Comparison of ENCODE assay signal across 8 cellular contexts in the genomic region with DNA sequence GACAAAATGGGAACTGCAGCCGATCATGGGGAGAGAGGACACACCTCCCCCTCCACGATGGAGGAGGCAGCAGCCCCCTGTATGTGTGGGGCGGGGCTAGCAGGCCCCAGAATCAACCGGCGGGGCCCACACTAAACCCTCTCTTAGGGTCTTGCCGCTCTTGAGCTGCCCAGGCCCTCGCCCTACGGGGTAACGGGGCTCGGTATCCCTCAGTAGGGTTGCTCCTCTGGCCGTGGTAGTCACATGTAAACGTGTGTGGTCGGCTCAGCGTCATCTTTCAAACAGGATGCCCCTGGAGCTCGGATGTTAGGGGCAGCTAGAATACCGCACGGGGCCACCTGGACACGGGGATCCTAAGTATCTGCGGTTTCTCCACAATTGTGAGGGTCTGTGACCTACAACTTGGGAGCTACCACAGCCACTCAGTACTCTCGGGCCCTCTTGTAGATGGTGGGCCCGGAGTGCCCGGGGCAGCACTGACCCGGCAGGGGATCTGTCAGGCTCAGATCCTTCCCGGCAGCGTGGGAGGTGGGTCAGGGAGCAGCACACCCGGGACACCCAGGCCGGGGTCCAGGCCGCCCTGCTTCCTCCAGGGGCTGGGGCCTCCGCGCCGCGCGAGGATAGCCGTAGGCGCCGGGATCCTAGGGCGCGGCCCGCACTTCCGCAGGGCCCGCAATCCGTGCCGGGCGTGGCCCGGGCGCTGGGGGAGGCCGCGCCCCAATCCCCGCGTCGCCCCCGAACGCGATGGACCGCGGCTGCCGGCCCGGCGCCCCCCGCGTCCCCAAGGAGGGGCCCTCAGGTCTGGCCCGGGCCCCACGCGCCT. TPM values are rescaled to one million over a fixed set of nuclear protein-coding genes. Genes with fewer than 3 reads are reported as not detected.
DNase-seq lines count a peak whose midpoint lies in the region; FAIRE-seq and TF ChIP-seq lines count a peak whose summit lies in the region.

No MANE protein-coding gene starts in this region.

- no peak overlapping the region for H3T11ph ChIP-seq in H9 (ENCODE audit: low read length)

- TF ChIP-seq CTCF in H9 (conservative IDR thresholded peaks at IDR 0.05), result no peak
- no peak for TF ChIP-seq CTCF in hepatocyte (IDR thresholded peaks at IDR 0.05; ENCODE audit: poor library complexity)

- H3K23me2 ChIP-seq in H9 (ENCODE audit: insufficient read length, low read depth, low read length, poor library complexity, severe bottlenecking), result peaks cover 8% of the 10 kb centered on the region

- H2BK12ac ChIP-seq in H9 (ENCODE audit: insufficient read length, low read depth, low read length), result no peak overlapping the region

- H2AFZ ChIP-seq in H9 (ENCODE audit: low read length), result no peak overlapping the region
- no peak overlapping the region for H2AFZ ChIP-seq in hepatocyte

- H3K4me1 ChIP-seq in H9 (ENCODE audit: insufficient read depth, low read length) (no peaks in the 10 kb centered on the region), NT2/D1 (ENCODE audit: insufficient read depth, insufficient read length) (peaks cover 38% of the 10 kb centered on the region), adipocyte (ENCODE audit: control insufficient read depth, insufficient read depth, low read length) (peaks cover 24% of the 10 kb centered on the region), hepatocyte (ENCODE audit: insufficient read depth) (peaks cover 50% of the 10 kb centered on the region)

- H3K23ac ChIP-seq in H9 (ENCODE audit: insufficient read length, low read depth, low read length), result no peak overlapping the region

- no peaks in the 10 kb centered on the region for H3K79me2 ChIP-seq in H9 (ENCODE audit: insufficient read depth, low read length)
- peaks cover 44% of the 10 kb centered on the region for H3K79me2 ChIP-seq in hepatocyte

- no peak overlapping the region for H4K91ac ChIP-seq in H9 (ENCODE audit: insufficient read length, low read depth, low read length)

- no peak; the same call in none of the 2 replicates for TF ChIP-seq POLR2A in H54 (IDR thresholded peaks at IDR 0.05; ENCODE audit: low read depth, low read length)

- no peak overlapping the region for H3K18ac ChIP-seq in H9 (ENCODE audit: insufficient read length, low read depth, low read length)

- H3K4me3 ChIP-seq in NT2/D1 (ENCODE audit: insufficient read length, low read depth) (peak overlapping the region; percentile 92), adipocyte (ENCODE audit: low read length) (peak overlapping the region; percentile 87), hepatocyte (peak overlapping the region; percentile 97), skeletal muscle cell (ENCODE audit: low read depth, low read length) (peak overlapping the region; percentile 78)

- no peak overlapping the region for H3K14ac ChIP-seq in H9 (ENCODE audit: insufficient read depth, low read length)

- no peak overlapping the region for H3K4ac ChIP-seq in H9 (ENCODE audit: low read depth, low read length)

- H3K9me2 ChIP-seq in hepatocyte (replicated peaks; ENCODE audit: insufficient read depth), result no peaks in the 10 kb centered on the region

- no peak overlapping the region for H2AK5ac ChIP-seq in H9 (ENCODE audit: insufficient read length, low read length)

- WGBS in H9 (ENCODE audit: extremely low coverage, insufficient read length, low lambda C conversion rate), result no CpG with 5 or more reads among the region's 64 CpGs
- 4% methylated on average over 38 of the region's 64 CpGs for WGBS in hepatocyte (ENCODE audit: low lambda C conversion rate, missing lambda C conversion rate)

- H3K36me3 Mint-ChIP-seq in H9 (ENCODE audit: insufficient read depth in 1 of 3, low read depth in 3 of 3), result peaks cover 4 to 13% (median 6%) of the 10 kb centered on the region in 3 experiments; a peak in 6 of 7 replicates

- H4K5ac ChIP-seq in H9 (ENCODE audit: insufficient read length, low read depth, low read length), result no peak overlapping the region

- peak overlapping the region; percentile 49 for H3K9ac ChIP-seq in H9 (ENCODE audit: extremely low read depth, insufficient read length, low read length)
- H3K9ac ChIP-seq in NT2/D1 (ENCODE audit: insufficient read length, low read depth), result peak overlapping the region; percentile 97
- H3K9ac ChIP-seq in adipocyte (ENCODE audit: low read length), result peak overlapping the region; percentile 92

- H3K4me2 ChIP-seq in H9 (ENCODE audit: insufficient read depth, insufficient read length, low read length) (peak overlapping the region; percentile 61), hepatocyte (peak overlapping the region; percentile 96)

- H3K4me3 Mint-ChIP-seq in H9, result peak overlapping the region; percentile 77 to 86

- no peak overlapping the region for H2BK120ac ChIP-seq in H9 (ENCODE audit: low read depth, low read length, poor library complexity, severe bottlenecking)

- no peaks in the 10 kb centered on the region; the same call in 1 of the 2 replicates for H3K27me3 Mint-ChIP-seq in H9 (ENCODE audit: low read depth)

- H4K8ac ChIP-seq in H9 (replicated peaks; ENCODE audit: insufficient read length, low read depth, low read length), result no peak overlapping the region

- no peaks in the 10 kb centered on the region for H4K20me1 ChIP-seq in H9 (ENCODE audit: control insufficient read depth, insufficient read depth, insufficient read length)
- peaks cover 28% of the 10 kb centered on the region for H4K20me1 ChIP-seq in hepatocyte (ENCODE audit: insufficient read depth, poor library complexity, severe bottlenecking)

- H3K36me3 ChIP-seq in NT2/D1 (ENCODE audit: insufficient read depth, insufficient read length, low read length) (peaks cover 44% of the 10 kb centered on the region), adipocyte (ENCODE audit: control insufficient read depth, insufficient read depth, low read length, severe bottlenecking) (peaks cover 21% of the 10 kb centered on the region), hepatocyte (replicated peaks; ENCODE audit: insufficient read depth, low read depth) (no peaks in the 10 kb centered on the region)

- peaks cover 17 to 34% of the 10 kb centered on the region in 2 experiments for H3K4me1 Mint-ChIP-seq in H9

- H3K9me3 Mint-ChIP-seq in H9, result no peaks in the 10 kb centered on the region

- no peaks in the 10 kb centered on the region for H3K27me3 ChIP-seq in H9 (ENCODE audit: insufficient read depth, low read length)
- H3K27me3 ChIP-seq in NT2/D1 (ENCODE audit: insufficient read depth, insufficient read length), result no peaks in the 10 kb centered on the region
- H3K27me3 ChIP-seq in adipocyte (replicated peaks; ENCODE audit: control insufficient read depth, insufficient read depth, low read length), result no peaks in the 10 kb centered on the region
- H3K27me3 ChIP-seq in hepatocyte, result no peaks in the 10 kb centered on the region

- H3K27ac Mint-ChIP-seq in H9, result peak overlapping the region; percentile 27 to 68 (median 44); a peak in 2 of 7 replicates

- no peak overlapping the region for H3K27ac ChIP-seq in H9 (ENCODE audit: insufficient read length, low read depth, low read length)
- H3K27ac ChIP-seq in hepatocyte, result peak overlapping the region; percentile 99

- H3K79me1 ChIP-seq in H9 (ENCODE audit: insufficient read depth, low read depth, low read length, poor library complexity, severe bottlenecking), result no peaks in the 10 kb centered on the region

- H3K56ac ChIP-seq in H9 (ENCODE audit: insufficient read length, low read depth, low read length), result no peak overlapping the region

- no peak overlapping the region for H2BK15ac ChIP-seq in H9 (ENCODE audit: low read depth, low read length)

- DNase-seq in EH (ENCODE audit: low read depth), result peak; percentile 63
- peak; percentile 62 for DNase-seq in H9
- DNase-seq in NT2/D1 (ENCODE audit: low read depth, low spot score), result no peak
- peak; percentile 69 for DNase-seq in adipocyte (ENCODE audit: low read depth)
- peak; percentile 63 for DNase-seq in hepatocyte (ENCODE audit: low spot score)
- DNase-seq in skeletal muscle cell (ENCODE audit: low read depth), result no peak
- DNase-seq in NCI-H146 (lab: John Stamatoyannopoulos, UW), result no peak
- no peak for DNase-seq in H54 (ENCODE audit: insufficient read length, low spot score)

- FAIRE-seq in H54 (lab: Jason Lieb, UNC), result no peak

- H3K9me3 ChIP-seq in H9 (ENCODE audit: control insufficient read depth, low read depth, low read length) (no peaks in the 10 kb centered on the region), NT2/D1 (ENCODE audit: insufficient read depth, low read length) (no peaks in the 10 kb centered on the region), adipocyte (ENCODE audit: control insufficient read depth, low read length) (no peaks in the 10 kb centered on the region), hepatocyte (ENCODE audit: low read depth) (no peaks in the 10 kb centered on the region)

- H2BK5ac ChIP-seq in H9 (ENCODE audit: insufficient read length, low read length), result no peak overlapping the region

- no peak overlapping the region for H2BK20ac ChIP-seq in H9 (ENCODE audit: low read depth, low read length, poor library complexity, severe bottlenecking)

RNA-seq across cellular contexts. Expression of a gene that starts 0.8 kb away (rescaled TPM):
- total RNA-seq in H9 (2021), result 247 and 255 TPM in 2 replicates
- total RNA-seq in hepatocyte, result 57.0 and 80.7 TPM in 2 replicates
- polyA plus RNA-seq in hepatocyte, result 295 and 311 TPM in 2 replicates

RNA-seq across cellular contexts. Expression of a gene that starts 10.0 kb away (rescaled TPM):
- total RNA-seq in H9 (2021), result 364 and 366 TPM in 2 replicates
- total RNA-seq in hepatocyte, result 1,163 and 1,316 TPM in 2 replicates
- 1,233 and 1,240 TPM in 2 replicates for polyA plus RNA-seq in hepatocyte

RNA-seq across cellular contexts. Expression of a gene that starts 21.0 kb away (rescaled TPM):
- total RNA-seq in H9 (2021) (212 and 219 TPM in 2 replicates), hepatocyte (50.9 and 55.3 TPM in 2 replicates)
- 96.4 and 106 TPM in 2 replicates for polyA plus RNA-seq in hepatocyte

RNA-seq across cellular contexts. Expression of a gene that starts 21.2 kb away (rescaled TPM):
- total RNA-seq in H9 (2021), result 197 and 208 TPM in 2 replicates
- 129 and 155 TPM in 2 replicates for total RNA-seq in hepatocyte
- polyA plus RNA-seq in hepatocyte, result 307 and 345 TPM in 2 replicates

RNA-seq across cellular contexts. Expression of a gene that starts 31.7 kb away (rescaled TPM):
- total RNA-seq in H9 (2021), result 2.1 and 2.4 TPM in 2 replicates
- total RNA-seq in hepatocyte, result 0.47 and 2.6 TPM in 2 replicates
- polyA plus RNA-seq in hepatocyte, result 2.2 and 3.2 TPM in 2 replicates

Comparison
In these comparisons a context has a peak if more than half of its experiments do, and no peak if none do; other contexts are left out.
1. DNase-seq: peak in EH (single experiment), H9 (single experiment), adipocyte (single experiment) and hepatocyte (single experiment); none in NT2/D1 (single experiment), skeletal muscle cell (single experiment), NCI-H146 (single experiment) and H54 (single experiment).
2. Peak in every context shown above with its lines, with median percentiles within 50 percentile points of each other: H3K9ac ChIP-seq and H3K4me3 ChIP-seq.